Comparison of ENCODE assay signal across 23 cellular contexts in the genomic region with DNA sequence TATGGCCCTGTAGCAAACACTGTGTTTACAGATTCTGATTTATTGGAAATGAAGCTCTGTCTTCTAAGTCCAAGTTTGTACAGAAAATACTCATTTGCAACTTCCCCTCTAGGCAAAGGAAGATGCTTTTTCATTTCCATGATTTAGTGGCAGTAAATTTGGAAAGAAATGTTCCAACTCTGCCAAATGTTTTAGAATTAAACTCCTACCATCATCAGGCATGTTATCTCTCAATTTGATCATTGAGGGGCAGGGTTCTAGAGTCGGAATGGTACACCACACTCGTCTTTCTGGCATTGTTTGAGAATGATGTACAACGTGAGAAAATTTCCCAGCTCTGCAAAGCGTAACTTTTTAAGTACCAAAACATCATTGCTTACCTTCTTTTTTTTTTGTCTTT.
"Had no signal": no experiment of that assay in that cellular context is flagged by ENCODE, and none has a peak within 500 bp of the region (broad histone marks: within the 10 kb centered on the region; RNA-seq: fewer than 3 reads in every experiment).

No MANE protein-coding gene starts in this region.

- H3K36me3 ChIP-seq: colonic mucosa, esophagus muscularis mucosa, lower lobe of right lung, pancreas, right lobe of liver, transverse colon, upper lobe of right lung, uterus had no signal

- H3K4me1 Mint-ChIP-seq: immature natural killer cell; stimulated activated naive B cell treated with anti-CD40 and anti-IgM and Interleukin-4, amounts not matched to agents 10 μg/mL and 1 μg/mL and 100 μg/mL, for 72 hours had no signal

- ATAC-seq: left colon; left ventricle myocardium superior; lower lobe of right lung; naive thymus-derived CD8-positive, alpha-beta T cell; pancreas; right lobe of liver; stimulated activated naive B cell treated with anti-CD40 and anti-IgM and Interleukin-4, amounts not matched to agents 10 μg/mL and 1 μg/mL and 100 μg/mL, for 72 hours; upper lobe of right lung had no signal

- H3K4me1 ChIP-seq: colonic mucosa, pancreas, right lobe of liver, transverse colon, uterus had no signal

- H3K27ac Mint-ChIP-seq: dendritic cell treated with granulocyte-macrophage colony-stimulating factor and Interleukin-4, amounts not matched to agents 40 ng/mL and 50 ng/mL, for 4 days; endodermal cell; immature natural killer cell; naive thymus-derived CD8-positive, alpha-beta T cell; stimulated activated naive B cell treated with anti-CD40 and anti-IgM and Interleukin-4, amounts not matched to agents 10 μg/mL and 1 μg/mL and 100 μg/mL, for 72 hours; stimulated activated naive CD8-positive, alpha-beta T cell treated with anti-CD3 and anti-CD28 coated beads, Interleukin-15, Interleukin-2, amounts not matched to agents 100 ng/mL and 50 ng/mL, for 24 hours had no signal

- H3K9me3 Mint-ChIP-seq: immature natural killer cell; stimulated activated naive CD8-positive, alpha-beta T cell treated with anti-CD3 and anti-CD28 coated beads, Interleukin-15, Interleukin-2, amounts not matched to agents 100 ng/mL and 50 ng/mL, for 24 hours had no signal

- H3K4me3 ChIP-seq: colonic mucosa, esophagus muscularis mucosa, lower lobe of right lung, pancreas, right lobe of liver, transverse colon, upper lobe of right lung, uterus had no signal

- H3K27me3 ChIP-seq: colonic mucosa, esophagus muscularis mucosa, right lobe of liver, transverse colon, upper lobe of right lung, uterus had no signal

- DNase-seq: colonic mucosa; effector CD8-positive, alpha-beta T cell; endodermal cell; hypothalamus; immature natural killer cell; islet precursor cell; kidney glomerular epithelial cell; left colon; left ventricle myocardium superior; lower lobe of right lung; naive thymus-derived CD8-positive, alpha-beta T cell; pancreas; right lobe of liver; small intestine; stimulated activated CD4-positive, alpha-beta T cell treated with anti-CD3 and anti-CD28 coated beads, Interleukin-15, amount 100 ng/mL, for 24 hours; stimulated activated CD4-positive, alpha-beta T cell treated with anti-CD3 and anti-CD28 coated beads, Interleukin-2, amount 100 ng/mL, for 48 hours; stimulated activated naive B cell treated with anti-CD40 and anti-IgM and Interleukin-4, amounts not matched to agents 10 μg/mL and 1 μg/mL and 100 μg/mL, for 72 hours; transverse colon; upper lobe of right lung; uterus had no signal

- H3K36me3 Mint-ChIP-seq: immature natural killer cell had no signal

- H3K4me3 Mint-ChIP-seq: dendritic cell treated with granulocyte-macrophage colony-stimulating factor and Interleukin-4, amounts not matched to agents 40 ng/mL and 50 ng/mL, for 4 days; endodermal cell; immature natural killer cell; naive thymus-derived CD8-positive, alpha-beta T cell; stimulated activated naive B cell treated with anti-CD40 and anti-IgM and Interleukin-4, amounts not matched to agents 10 μg/mL and 1 μg/mL and 100 μg/mL, for 72 hours; stimulated activated naive CD8-positive, alpha-beta T cell treated with anti-CD3 and anti-CD28 coated beads, Interleukin-15, Interleukin-2, amounts not matched to agents 100 ng/mL and 50 ng/mL, for 24 hours had no signal

- H3K9me3 ChIP-seq: colonic mucosa, lower lobe of right lung, pancreas, right lobe of liver, transverse colon, upper lobe of right lung, uterus had no signal
